13 cellular contexts compared by ENCODE assay signal in the genomic region with DNA sequence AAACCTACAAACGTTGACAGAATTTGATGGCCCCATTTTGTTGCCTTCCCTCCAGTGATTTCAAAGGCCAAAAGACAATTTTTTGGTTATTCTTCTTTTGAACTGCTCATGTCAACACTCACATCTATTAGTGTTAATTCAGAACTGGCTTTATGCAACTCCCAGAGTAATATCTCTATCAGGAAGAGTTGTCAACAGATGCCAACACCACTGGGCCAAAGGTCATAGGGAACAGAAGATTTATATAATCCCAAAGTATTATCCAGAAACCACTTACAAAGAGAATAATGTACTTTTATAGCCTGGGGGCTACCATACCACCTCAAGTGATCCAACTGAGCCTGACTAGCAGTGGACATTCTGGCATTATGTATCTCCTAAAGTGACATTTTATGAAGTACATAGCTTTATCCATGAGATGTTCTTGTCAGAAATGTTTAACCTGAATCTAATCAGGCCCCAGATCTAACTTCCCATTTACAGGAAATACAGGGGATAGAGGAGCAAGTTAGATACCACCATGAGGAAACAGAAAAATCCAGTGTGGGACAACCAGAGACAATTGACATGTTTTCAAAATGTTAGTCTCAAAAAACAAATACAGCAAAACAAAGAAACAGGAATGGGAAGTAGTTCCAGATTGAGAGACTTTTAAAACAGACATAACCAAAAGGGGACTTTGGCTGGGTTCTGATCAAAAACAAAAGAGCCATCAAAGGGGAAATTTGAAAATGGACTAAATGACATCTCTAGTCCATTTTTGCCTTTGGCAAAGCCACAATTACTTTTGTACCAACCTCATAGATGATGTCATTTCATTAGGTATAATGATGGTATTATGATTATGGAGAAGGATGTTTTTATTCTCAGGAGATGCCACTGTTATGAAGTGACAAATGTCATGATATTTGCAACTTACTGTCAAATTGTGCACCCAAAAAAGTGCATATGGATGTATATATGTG. TPM values are rescaled to one million over a fixed set of nuclear protein-coding genes. Genes with fewer than 3 reads are reported as not detected.
DNase-seq lines count a peak whose midpoint lies in the region; ATAC-seq and TF ChIP-seq lines count a peak whose summit lies in the region.
"Had no signal": no experiment of that assay in that cellular context is flagged by ENCODE, and none has a peak within 500 bp of the region (broad histone marks: within the 10 kb centered on the region; RNA-seq: fewer than 3 reads in every experiment).

No MANE protein-coding gene starts in this region.

- H3K9me3 Mint-ChIP-seq in activated CD4-positive, alpha-beta T cell treated with anti-CD3 and anti-CD28 coated beads, Interleukin-2, amount 10 ng/mL, durations not matched to agents 7 days and 5 days, result peaks cover 3% of the 10 kb centered on the region
- H3K9me3 Mint-ChIP-seq in IgD-negative memory B cell (no peaks in the 10 kb centered on the region), progenitor cell of endocrine pancreas (ENCODE audit: low read depth) (no peaks in the 10 kb centered on the region)
- no peaks in the 10 kb centered on the region for H3K9me3 Mint-ChIP-seq in activated naive CD8-positive, alpha-beta T cell treated with anti-CD3 and anti-CD28 coated beads, Interleukin-2, amount 10 ng/mL, durations not matched to agents 7 days and 5 days

- H3K27me3 ChIP-seq in aorta (ENCODE audit: control insufficient read depth in 1 of 2, insufficient read depth in 2 of 2, low read length in 1 of 2), result no peaks in the 10 kb centered on the region

- H3K36me3 ChIP-seq in aorta (ENCODE audit: control insufficient read depth in 1 of 2, insufficient read depth in 2 of 2, low read length in 1 of 2), result no peaks in the 10 kb centered on the region

- peak overlapping the region; percentile 73 for H3K4me3 Mint-ChIP-seq in activated CD4-positive, alpha-beta T cell treated with anti-CD3 and anti-CD28 coated beads, Interleukin-2, amount 10 ng/mL, durations not matched to agents 7 days and 5 days
- H3K4me3 Mint-ChIP-seq in IgD-negative memory B cell (peak overlapping the region; percentile 91 to 98 (median 95)), progenitor cell of endocrine pancreas (ENCODE audit: low read depth) (no peak overlapping the region)
- peak overlapping the region; percentile 79 for H3K4me3 Mint-ChIP-seq in activated naive CD8-positive, alpha-beta T cell treated with anti-CD3 and anti-CD28 coated beads, Interleukin-2, amount 10 ng/mL, durations not matched to agents 7 days and 5 days

- H3K27ac Mint-ChIP-seq in activated CD4-positive, alpha-beta T cell treated with anti-CD3 and anti-CD28 coated beads, Interleukin-2, amount 10 ng/mL, durations not matched to agents 7 days and 5 days, result peak overlapping the region; percentile 92
- peak overlapping the region; percentile 94 to 97 (median 97) for H3K27ac Mint-ChIP-seq in IgD-negative memory B cell
- H3K27ac Mint-ChIP-seq in activated naive CD8-positive, alpha-beta T cell treated with anti-CD3 and anti-CD28 coated beads, Interleukin-2, amount 10 ng/mL, durations not matched to agents 7 days and 5 days, result peak overlapping the region; percentile 85
- H3K27ac Mint-ChIP-seq in progenitor cell of endocrine pancreas, result peak overlapping the region; percentile 18

- POLR2A ChIA-PET in activated CD4-positive, alpha-beta T cell treated with anti-CD3 and anti-CD28 coated beads, Interleukin-2, amount 10 ng/mL, durations not matched to agents 7 days and 5 days (lab: Charles Lee), result no interaction called here
- POLR2A ChIA-PET in activated naive CD8-positive, alpha-beta T cell treated with anti-CD3 and anti-CD28 coated beads, Interleukin-2, amount 10 ng/mL, durations not matched to agents 7 days and 5 days (lab: Charles Lee), result interaction anchor here (5.3 kb wide), 1 partner anchor 17 kb away, joined by 76 read pairs; the partner anchor contains the start of gene FAM117A

- H3K27ac ChIP-seq in aorta (ENCODE audit: low read depth in 1 of 2, low read length in 2 of 2), result no peak overlapping the region

- TF ChIP-seq CTCF in progenitor cell of endocrine pancreas (IDR thresholded peaks at IDR 0.05; ENCODE audit: unreplicated experiment), result no peak

- H3K4me1 ChIP-seq in aorta (ENCODE audit: control insufficient read depth in 1 of 2, insufficient read depth in 2 of 2, low read length in 2 of 2), result peaks cover 0 to 3% of the 10 kb centered on the region in 2 donors

- intact Hi-C loops in aorta (cut with DNase I), result no loop called here

- 83 to 86% methylated on average over 1 of the region's 1 CpG for WGBS in aorta, 2 donors

- H3K4me1 Mint-ChIP-seq in activated CD4-positive, alpha-beta T cell treated with anti-CD3 and anti-CD28 coated beads, Interleukin-2, amount 10 ng/mL, durations not matched to agents 7 days and 5 days, result peaks cover 87% of the 10 kb centered on the region
- H3K4me1 Mint-ChIP-seq in IgD-negative memory B cell, result peaks cover 62 to 80% (median 75%) of the 10 kb centered on the region in 3 donors
- H3K4me1 Mint-ChIP-seq in activated naive CD8-positive, alpha-beta T cell treated with anti-CD3 and anti-CD28 coated beads, Interleukin-2, amount 10 ng/mL, durations not matched to agents 7 days and 5 days, result peaks cover 75% of the 10 kb centered on the region
- peaks cover 1% of the 10 kb centered on the region for H3K4me1 Mint-ChIP-seq in progenitor cell of endocrine pancreas (ENCODE audit: low read depth)

- peaks cover 66% of the 10 kb centered on the region for H3K36me3 Mint-ChIP-seq in activated CD4-positive, alpha-beta T cell treated with anti-CD3 and anti-CD28 coated beads, Interleukin-2, amount 10 ng/mL, durations not matched to agents 7 days and 5 days (ENCODE audit: low read depth)
- H3K36me3 Mint-ChIP-seq in IgD-negative memory B cell (peaks cover 15% of the 10 kb centered on the region), progenitor cell of endocrine pancreas (ENCODE audit: insufficient read depth) (no peaks in the 10 kb centered on the region)
- peaks cover 20% of the 10 kb centered on the region for H3K36me3 Mint-ChIP-seq in activated naive CD8-positive, alpha-beta T cell treated with anti-CD3 and anti-CD28 coated beads, Interleukin-2, amount 10 ng/mL, durations not matched to agents 7 days and 5 days

- no peaks in the 10 kb centered on the region for H3K9me3 ChIP-seq in aorta (ENCODE audit: control insufficient read depth, low read length)

- H3K4me3 ChIP-seq in aorta (ENCODE audit: low read length in 2 of 2), result no peak overlapping the region

- DNase-seq in activated CD4-positive, alpha-beta T cell treated with anti-CD3 and anti-CD28 coated beads, Interleukin-2, amount 10 ng/mL, durations not matched to agents 7 days and 5 days, result no peak
- DNase-seq in activated CD4-positive, alpha-beta T cell treated with anti-CD3 and anti-CD28 coated beads, Interleukin-2, amount 50 U/mL, for 48 hours, result no peak
- no peak for DNase-seq in activated naive CD8-positive, alpha-beta T cell treated with anti-CD3 and anti-CD28 coated beads, Interleukin-2, amount 10 ng/mL, durations not matched to agents 7 days and 5 days
- DNase-seq in progenitor cell of endocrine pancreas (ENCODE audit: low spot score, unreplicated experiment) (no peak), aorta (no peak), NCI-H510A (lab: John Stamatoyannopoulos, UW) (no peak), NCI-H446 treated with DMSO at 0.1 percent for 48 hours (lab: John Stamatoyannopoulos, UW) (no peak)
- DNase-seq: effector CD8-positive, alpha-beta T cell; foreskin fibroblast; NCI-H2029 treated with DMSO at 0.1 percent for 48 hours; Right ventricle myocardium superior; small intestine had no signal

- H3K27me3 Mint-ChIP-seq in activated CD4-positive, alpha-beta T cell treated with anti-CD3 and anti-CD28 coated beads, Interleukin-2, amount 10 ng/mL, durations not matched to agents 7 days and 5 days, result no peaks in the 10 kb centered on the region
- H3K27me3 Mint-ChIP-seq in IgD-negative memory B cell (no peaks in the 10 kb centered on the region), progenitor cell of endocrine pancreas (no peaks in the 10 kb centered on the region)
- no peaks in the 10 kb centered on the region for H3K27me3 Mint-ChIP-seq in activated naive CD8-positive, alpha-beta T cell treated with anti-CD3 and anti-CD28 coated beads, Interleukin-2, amount 10 ng/mL, durations not matched to agents 7 days and 5 days

- no peak for ATAC-seq in activated naive CD8-positive, alpha-beta T cell treated with anti-CD3 and anti-CD28 coated beads, Interleukin-2, amount 10 ng/mL, durations not matched to agents 7 days and 5 days (ENCODE audit: low read depth)
- ATAC-seq in aorta (ENCODE audit: low FRiP score), result no peak

- CTCF ChIA-PET in activated CD4-positive, alpha-beta T cell treated with anti-CD3 and anti-CD28 coated beads, Interleukin-2, amount 10 ng/mL, durations not matched to agents 7 days and 5 days (lab: Charles Lee), result interaction anchor here (2.9 kb wide), 1 partner anchor 176 kb away, joined by 14 read pairs; no protein-coding TSS in a partner anchor

RNA-seq across cellular contexts. Expression of gene FAM117A, which starts 18.5 kb away (rescaled TPM):
- 10 to 100 TPM; 30.6 to 34.1 TPM for total RNA-seq in activated CD4-positive, alpha-beta T cell treated with anti-CD3 and anti-CD28 coated beads, Interleukin-2, amount 10 ng/mL, durations not matched to agents 7 days and 5 days
- polyA plus RNA-seq in IgD-negative memory B cell (81.6 TPM), aorta (10 to 100 TPM in 1 of 2 donors, 1 to 10 TPM in 1; 9.4 to 15.3 TPM)
- total RNA-seq in activated naive CD8-positive, alpha-beta T cell treated with anti-CD3 and anti-CD28 coated beads, Interleukin-2, amount 10 ng/mL, durations not matched to agents 7 days and 5 days, result 10 to 100 TPM; 47.0 to 57.2 TPM
- total RNA-seq in progenitor cell of endocrine pancreas (19.1 and 20.2 TPM in 2 replicates), aorta (10 to 100 TPM; 16.9 to 17.2 TPM)

RNA-seq across cellular contexts. Expression of gene SLC35B1, which starts 37.7 kb away (rescaled TPM):
- 10 to 100 TPM; 55.8 to 70.1 TPM for total RNA-seq in activated CD4-positive, alpha-beta T cell treated with anti-CD3 and anti-CD28 coated beads, Interleukin-2, amount 10 ng/mL, durations not matched to agents 7 days and 5 days
- polyA plus RNA-seq in IgD-negative memory B cell, result 27.7 TPM
- total RNA-seq in activated naive CD8-positive, alpha-beta T cell treated with anti-CD3 and anti-CD28 coated beads, Interleukin-2, amount 10 ng/mL, durations not matched to agents 7 days and 5 days, result 10 to 100 TPM; 45.9 to 48.5 TPM
- total RNA-seq in progenitor cell of endocrine pancreas, result 67.4 and 72.2 TPM in 2 replicates
- total RNA-seq in aorta, result 10 to 100 TPM; 31.5 to 43.7 TPM
- polyA plus RNA-seq in aorta, result 10 to 100 TPM; 33.2 to 37.5 TPM

RNA-seq across cellular contexts. Expression of gene KAT7, which starts 43.0 kb away (rescaled TPM):
- total RNA-seq in activated CD4-positive, alpha-beta T cell treated with anti-CD3 and anti-CD28 coated beads, Interleukin-2, amount 10 ng/mL, durations not matched to agents 7 days and 5 days, result 10 to 100 TPM; 78.5 to 82.4 TPM
- polyA plus RNA-seq in IgD-negative memory B cell, result 48.6 TPM
- 10 to 100 TPM; 91.7 to 92.5 TPM for total RNA-seq in activated naive CD8-positive, alpha-beta T cell treated with anti-CD3 and anti-CD28 coated beads, Interleukin-2, amount 10 ng/mL, durations not matched to agents 7 days and 5 days
- 67.9 and 72.0 TPM in 2 replicates for total RNA-seq in progenitor cell of endocrine pancreas
- 10 to 100 TPM; 60.8 to 63.9 TPM for total RNA-seq in aorta
- 10 to 100 TPM in 1 of 2 donors, 1 to 10 TPM in 1; 6.1 to 17.4 TPM for polyA plus RNA-seq in aorta

Comparison
In these comparisons a context has a peak if more than half of its experiments do, and no peak if none do; other contexts are left out.
1. H3K27ac Mint-ChIP-seq: peak in every context shown above with its lines; median percentile 97 in IgD-negative memory B cell; 92 in activated CD4-positive, alpha-beta T cell treated with anti-CD3 and anti-CD28 coated beads, Interleukin-2, amount 10 ng/mL, durations not matched to agents 7 days and 5 days; 85 in activated naive CD8-positive, alpha-beta T cell treated with anti-CD3 and anti-CD28 coated beads, Interleukin-2, amount 10 ng/mL, durations not matched to agents 7 days and 5 days; 18 in progenitor cell of endocrine pancreas.